ENCODE assay signal across 8 cellular contexts in genomic region chr2:135916232-135916631, GRCh38. TPM values are rescaled to one million over a fixed set of nuclear protein-coding genes. Genes with fewer than 3 reads are reported as not detected.
A peak's percentile ranks its signal among the peaks of the same experiment; 100 is the strongest.
DNase-seq lines count a peak whose midpoint lies in the region; ATAC-seq, FAIRE-seq and TF ChIP-seq lines count a peak whose summit lies in the region.

No MANE protein-coding gene starts in this region.

- POLR2A ChIA-PET in A549 (lab: Yijun Ruan, JAX) (no interaction called here), GM10248 (lab: Yijun Ruan, JAX) (no interaction called here)
- POLR2A ChIA-PET in activated CD4-positive, alpha-beta memory T cell treated with anti-CD3 and anti-CD28 coated beads, Interleukin-2, amount 10 ng/mL, durations not matched to agents 7 days and 5 days (lab: Charles Lee) = interaction anchor here (1.0 to 3.0 kb wide), 2 partner anchors 45 to 468 kb away, joined by 3 to 12 read pairs; no protein-coding TSS in a partner anchor

- TF ChIP-seq EP300 in A549 (IDR thresholded peaks at IDR 0.05) = no peak

- H3K4me2 ChIP-seq in A549 = no peak overlapping the region

- no peaks in the 10 kb centered on the region for H3K4me1 ChIP-seq in A549

- H3K36me3 Mint-ChIP-seq in activated CD4-positive, alpha-beta memory T cell treated with anti-CD3 and anti-CD28 coated beads, Interleukin-2, amount 10 ng/mL, durations not matched to agents 7 days and 5 days (ENCODE audit: low read depth) = peaks cover 16% of the 10 kb centered on the region

- 34% methylated on average over 3 of the region's 3 CpGs for WGBS in A549 (ENCODE audit: missing lambda C conversion rate)

- CTCF ChIA-PET in A549 (lab: Yijun Ruan, JAX) (interaction anchor here (0.7 to 3.3 kb wide), 3 partner anchors 14 to 469 kb away, joined by 3 to 56 read pairs (median 5); no protein-coding TSS in a partner anchor), GM10248 (lab: Yijun Ruan, JAX) (interaction anchor here (4.2 to 4.4 kb wide), 2 partner anchors 465 to 468 kb away, joined by 32 to 55 read pairs; no protein-coding TSS in a partner anchor)
- CTCF ChIA-PET in activated CD4-positive, alpha-beta memory T cell treated with anti-CD3 and anti-CD28 coated beads, Interleukin-2, amount 10 ng/mL, durations not matched to agents 7 days and 5 days (lab: Charles Lee) = interaction anchor here (7.0 kb wide), 1 partner anchor 465 kb away, joined by 263 read pairs; no protein-coding TSS in a partner anchor

- H3K9me3 Mint-ChIP-seq in activated CD4-positive, alpha-beta memory T cell treated with anti-CD3 and anti-CD28 coated beads, Interleukin-2, amount 10 ng/mL, durations not matched to agents 7 days and 5 days = no peaks in the 10 kb centered on the region

- ATAC-seq in A549 (peak; percentile 54 to 71; a peak in 3 of 6 replicates), HG03135 (IDR thresholded peaks at IDR 0.05; ENCODE audit: unreplicated experiment) (no peak), HG03045 (IDR thresholded peaks at IDR 0.05; ENCODE audit: unreplicated experiment) (no peak)

- no peak overlapping the region for H3K27ac Mint-ChIP-seq in activated CD4-positive, alpha-beta memory T cell treated with anti-CD3 and anti-CD28 coated beads, Interleukin-2, amount 10 ng/mL, durations not matched to agents 7 days and 5 days

- H3K27me3 Mint-ChIP-seq in activated CD4-positive, alpha-beta memory T cell treated with anti-CD3 and anti-CD28 coated beads, Interleukin-2, amount 10 ng/mL, durations not matched to agents 7 days and 5 days = no peaks in the 10 kb centered on the region

- H3K9me3 ChIP-seq in A549 = no peaks in the 10 kb centered on the region

- no peak overlapping the region for H3K27ac ChIP-seq in A549

- TF ChIP-seq CTCF in A549 (IDR thresholded peaks at IDR 0.05) (peak; percentile 63), GM10248 (IDR thresholded peaks at IDR 0.05; ENCODE audit: control extremely low read depth, extremely low read depth, low read depth, missing control alignments) (no peak), cardiac fibroblast (IDR thresholded peaks at IDR 0.05; ENCODE audit: low read depth, low read length) (peak; percentile 34)

- H3K4me3 ChIP-seq in A549 (no peak overlapping the region), cardiac fibroblast (replicated peaks in 1 of 2; ENCODE audit: low read depth in 2 of 2, low read length in 2 of 2) (no peak overlapping the region)

- FAIRE-seq in A549 (lab: Jason Lieb, UNC) = no peak

- peak; percentile 6 to 35 for DNase-seq in A549 (ENCODE audit: low read depth in 1 of 2, low spot score in 1 of 2)
- DNase-seq in GM10248 (ENCODE audit: extremely low spot score) = peak; percentile 15
- peak; percentile 26 for DNase-seq in NCI-H460 (ENCODE audit: extremely low read depth, low read depth)
- DNase-seq in cardiac fibroblast (ENCODE audit: low read depth in 2 of 2) = peak; percentile 57 to 65
- peak; percentile 73 for DNase-seq in midbrain (lab: John Stamatoyannopoulos, UW)
- no peak for DNase-seq in activated CD4-positive, alpha-beta memory T cell treated with anti-CD3 and anti-CD28 coated beads, Interleukin-2, amount 10 ng/mL, durations not matched to agents 7 days and 5 days

- no peak for TF ChIP-seq POLR2A in A549 (IDR thresholded peaks at IDR 0.05; ENCODE audit: low read length)

- TF ChIP-seq RAD21 in A549 (conservative IDR thresholded peaks at IDR 0.05 in 1 of 2, IDR thresholded peaks at IDR 0.05 in 1 of 2) = peak; percentile 60 to 75

- H3K4me3 Mint-ChIP-seq in activated CD4-positive, alpha-beta memory T cell treated with anti-CD3 and anti-CD28 coated beads, Interleukin-2, amount 10 ng/mL, durations not matched to agents 7 days and 5 days = no peak overlapping the region

- peaks cover 15% of the 10 kb centered on the region for H3K4me1 Mint-ChIP-seq in activated CD4-positive, alpha-beta memory T cell treated with anti-CD3 and anti-CD28 coated beads, Interleukin-2, amount 10 ng/mL, durations not matched to agents 7 days and 5 days

TF ChIP-seq in A549, 52 proteins besides CTCF, POLR2A, EP300 and RAD21:
- TF ChIP-seq SMC3 (IDR thresholded peaks at IDR 0.05) = peak; percentile 58
- TF ChIP-seq TFCP2L1 (CRISPR knock-in tag; IDR thresholded peaks at IDR 0.05) = no peak

RNA-seq across cellular contexts. Expression of gene MCM6, which starts 40.0 kb away (rescaled TPM):
- polyA plus RNA-seq in A549 (2011; rRNA removed) (53.9 and 59.6 TPM in 2 replicates), A549 (2017; fragmentation: RNase III; extraction: RNeasy Plus Mini Kit Qiagen cat#74134 plus additional on column Dnase treatment) (61.4 to 65.8 TPM (median 63.9 TPM) in 3 replicates)
- polyA plus RNA-seq in A549 (2012; cell fraction: cytosol; rRNA removed) = 36.0 and 37.3 TPM in 2 replicates
- 22.6 and 34.9 TPM in 2 replicates for polyA plus RNA-seq in A549 (2012; cell fraction: nucleus; rRNA removed)
- polyA minus RNA-seq in A549 (2011; rRNA and poly(A)+ RNA removed) = 44.3 and 44.7 TPM in 2 replicates
- total RNA-seq in NCI-H460 (2014; rRNA removed; shearing (Covaris generic)) = 15.0 and 20.9 TPM in 2 replicates
- 34.7 and 40.1 TPM in 2 replicates for polyA plus RNA-seq in NCI-H460 (2014; cell fraction: nucleus; rRNA removed)
- 100 to 1,000 TPM; 128 to 130 TPM for total RNA-seq in activated CD4-positive, alpha-beta memory T cell treated with anti-CD3 and anti-CD28 coated beads, Interleukin-2, amount 10 ng/mL, durations not matched to agents 7 days and 5 days

Comparison
In these comparisons a context has a peak if more than half of its experiments do, and no peak if none do; other contexts are left out.
1. ATAC-seq: peak in A549 (2 of 2); none in HG03135 (single experiment) and HG03045 (single experiment).